ENCODE assay signal across 20 cellular contexts in the genomic region with DNA sequence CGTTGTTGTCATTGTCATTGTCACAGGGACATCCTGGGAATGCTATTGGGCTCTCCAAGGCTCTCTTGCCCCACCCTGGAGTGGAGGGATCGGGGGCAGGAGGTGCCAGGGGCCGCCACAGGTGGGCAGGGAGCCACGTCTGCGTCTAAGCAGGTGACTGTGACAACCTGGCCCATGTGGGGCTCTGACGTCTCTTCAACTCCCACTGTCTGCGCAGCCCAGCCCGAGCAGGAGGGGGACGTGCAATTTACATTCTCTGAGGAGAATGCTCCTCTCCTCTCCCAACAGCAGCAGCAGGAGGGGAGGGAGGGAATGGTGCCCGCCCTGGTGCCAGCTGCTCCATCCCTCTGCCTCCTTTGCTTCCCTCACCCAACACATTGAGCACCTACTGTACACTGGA. TPM values are rescaled to one million over a fixed set of nuclear protein-coding genes. Genes with fewer than 3 reads are reported as not detected.
"Had no signal": no experiment of that assay in that cellular context is flagged by ENCODE, and none has a peak within 500 bp of the region (broad histone marks: within the 10 kb centered on the region; RNA-seq: fewer than 3 reads in every experiment).

No MANE protein-coding gene starts in this region.

- H3K36me3 Mint-ChIP-seq: natural killer cell; stimulated activated memory B cell treated with anti-CD40 and anti-IgM and Interleukin-4, amounts not matched to agents 10 μg/mL and 1 μg/mL and 100 μg/mL, for 72 hours had no signal

- H3K27ac ChIP-seq: body of pancreas, epithelial cell of prostate, lower lobe of right lung, sigmoid colon, thoracic aorta had no signal

- H3K27me3 ChIP-seq: body of pancreas had no signal

- H3K9me3 Mint-ChIP-seq: activated CD4-positive, alpha-beta T cell treated with anti-CD3 and anti-CD28 coated beads, Interleukin-2, amount 10 ng/mL, durations not matched to agents 7 days and 5 days; activated naive CD4-positive, alpha-beta T cell treated with anti-CD3 and anti-CD28 coated beads for 36 hours; activated T-cell treated with anti-CD3 and anti-CD28 coated beads, Interleukin-2, amount 50 U/mL, for 4 hours; natural killer cell had no signal

- H3K9me3 ChIP-seq: body of pancreas, lower lobe of right lung, thoracic aorta had no signal

- H3K4me1 ChIP-seq: body of pancreas, lower lobe of right lung, sigmoid colon had no signal

- H3K4me1 Mint-ChIP-seq: activated CD4-positive, alpha-beta T cell treated with anti-CD3 and anti-CD28 coated beads, Interleukin-2, amount 10 ng/mL, durations not matched to agents 7 days and 5 days; natural killer cell; stimulated activated memory B cell treated with anti-CD40 and anti-IgM and Interleukin-4, amounts not matched to agents 10 μg/mL and 1 μg/mL and 100 μg/mL, for 72 hours had no signal

- H3K27ac Mint-ChIP-seq: activated CD4-positive, alpha-beta T cell treated with anti-CD3 and anti-CD28 coated beads, Interleukin-2, amount 10 ng/mL, durations not matched to agents 7 days and 5 days; activated CD8-positive, alpha-beta T cell treated with anti-CD3 and anti-CD28 coated beads, Interleukin-2, amount 10 ng/mL, durations not matched to agents 7 days and 5 days; activated naive CD4-positive, alpha-beta T cell treated with anti-CD3 and anti-CD28 coated beads for 36 hours; natural killer cell; stimulated activated memory B cell treated with anti-CD40 and anti-IgM and Interleukin-4, amounts not matched to agents 10 μg/mL and 1 μg/mL and 100 μg/mL, for 72 hours had no signal

- H3K4me3 Mint-ChIP-seq: activated CD4-positive, alpha-beta T cell treated with anti-CD3 and anti-CD28 coated beads, Interleukin-2, amount 10 ng/mL, durations not matched to agents 7 days and 5 days; activated CD8-positive, alpha-beta T cell treated with anti-CD3 and anti-CD28 coated beads, Interleukin-2, amount 10 ng/mL, durations not matched to agents 7 days and 5 days; activated naive CD4-positive, alpha-beta T cell treated with anti-CD3 and anti-CD28 coated beads for 36 hours; activated T-cell treated with anti-CD3 and anti-CD28 coated beads, Interleukin-2, amount 50 U/mL, for 4 hours; natural killer cell; stimulated activated memory B cell treated with anti-CD40 and anti-IgM and Interleukin-4, amounts not matched to agents 10 μg/mL and 1 μg/mL and 100 μg/mL, for 72 hours had no signal

- DNase-seq: activated CD4-positive, alpha-beta T cell treated with anti-CD3 and anti-CD28 coated beads, Interleukin-2, amount 10 ng/mL, durations not matched to agents 7 days and 5 days; activated CD8-positive, alpha-beta memory T cell treated with anti-CD3 and anti-CD28 coated beads, Interleukin-2, amount 50 U/mL, for 4 hours; activated CD8-positive, alpha-beta T cell treated with anti-CD3 and anti-CD28 coated beads, Interleukin-2, amount 10 ng/mL, durations not matched to agents 7 days and 5 days; activated naive CD4-positive, alpha-beta T cell treated with anti-CD3 and anti-CD28 coated beads for 36 hours; activated T-cell treated with anti-CD3 and anti-CD28 coated beads, Interleukin-2, amount 50 U/mL, for 4 hours; body of pancreas; foreskin fibroblast; hippocampal formation; islet precursor cell; left colon; lower lobe of right lung; natural killer cell; sigmoid colon; stimulated activated CD4-positive, alpha-beta T cell treated with anti-CD3 and anti-CD28 coated beads, Interleukin-4, amount 100 ng/mL, for 4 hours had no signal

- H3K36me3 ChIP-seq: lower lobe of right lung, sigmoid colon, thoracic aorta had no signal

- H3K4me3 ChIP-seq: body of pancreas, lower lobe of right lung, sigmoid colon, thoracic aorta had no signal

RNA-seq across cellular contexts. Expression of a gene that starts 50.1 kb away (rescaled TPM):
- total RNA-seq: activated CD4-positive, alpha-beta T cell treated with anti-CD3 and anti-CD28 coated beads, Interleukin-2, amount 10 ng/mL, durations not matched to agents 7 days and 5 days; activated CD8-positive, alpha-beta T cell treated with anti-CD3 and anti-CD28 coated beads, Interleukin-2, amount 10 ng/mL, durations not matched to agents 7 days and 5 days; cardiac septum; glomerular endothelial cell; left colon; lower lobe of right lung; mesenteric fat pad; natural killer cell; thoracic aorta had no signal
